Comparison of ENCODE assay signal across 8 cellular contexts in the genomic region with DNA sequence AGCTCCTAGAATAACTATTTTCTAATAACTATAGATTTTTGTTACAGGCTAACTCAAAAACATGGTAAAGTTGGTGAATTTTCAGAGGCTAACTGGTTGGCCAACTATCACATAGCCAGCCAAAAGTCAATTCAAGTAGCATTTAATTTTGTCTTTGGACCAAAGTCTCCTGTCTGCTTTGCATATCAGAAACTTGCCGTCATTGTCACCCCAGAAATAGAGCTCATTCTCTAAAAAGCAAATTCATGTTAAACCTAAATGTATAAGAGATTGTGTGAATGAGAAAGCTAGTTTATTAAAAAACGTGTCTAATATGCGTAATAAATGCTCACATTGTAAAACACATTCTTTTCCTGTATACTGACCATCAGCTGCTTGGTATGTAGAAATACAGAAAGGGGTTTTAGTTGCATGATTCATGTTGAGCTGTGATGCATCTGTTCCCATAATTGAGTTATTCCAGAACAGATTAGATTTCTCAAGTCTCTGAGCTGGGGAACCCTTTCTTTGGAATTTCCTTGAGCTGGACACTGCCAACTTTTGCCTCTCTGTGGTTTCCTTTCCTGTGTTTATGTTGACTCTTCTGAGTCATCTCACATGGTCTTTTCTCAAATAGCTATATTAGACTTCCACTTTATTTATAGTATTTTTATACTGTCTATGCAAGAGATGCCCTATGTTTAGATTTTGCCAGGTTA. TPM values are rescaled to one million over a fixed set of nuclear protein-coding genes. Genes with fewer than 3 reads are reported as not detected.
DNase-seq lines count a peak whose midpoint lies in the region; ATAC-seq and TF ChIP-seq lines count a peak whose summit lies in the region.

No MANE protein-coding gene starts in this region.

- peak; percentile 98 for DNase-seq in AG10803 (ENCODE audit: low read depth)
- peak in 1 of 2 donors; percentile 62 for DNase-seq in ascending aorta (ENCODE audit: low spot score in 2 of 2)
- DNase-seq in left lung: no peak
- no peak for DNase-seq in natural killer cell treated with Interleukin-12 subunit alpha and Interleukin-12 subunit beta and Interleukin-15 and Interleukin-18, amount 100 ng/mL, for 72 hours (ENCODE audit: low spot score)
- DNase-seq in NCI-H2196 treated with DMSO at 0.1 percent for 48 hours (lab: John Stamatoyannopoulos, UW; ENCODE audit: unreplicated experiment): no peak
- no peak for DNase-seq in stimulated activated naive B cell treated with anti-CD40 and anti-IgM and Interleukin-4, amounts not matched to agents 10 μg/mL and 1 μg/mL and 100 μg/mL, for 72 hours

- H3K27me3 ChIP-seq in ascending aorta (no peaks in the 10 kb centered on the region), left lung (no peaks in the 10 kb centered on the region)

- no peaks in the 10 kb centered on the region for H3K9me3 Mint-ChIP-seq in natural killer cell treated with Interleukin-12 subunit alpha and Interleukin-12 subunit beta and Interleukin-15 and Interleukin-18, amount 100 ng/mL, for 72 hours
- H3K9me3 Mint-ChIP-seq in stimulated activated naive B cell treated with anti-CD40 and anti-IgM and Interleukin-4, amounts not matched to agents 10 μg/mL and 1 μg/mL and 100 μg/mL, for 72 hours: peaks cover 0 to 9% of the 10 kb centered on the region in 2 donors

- H3K36me3 ChIP-seq in ascending aorta (no peaks in the 10 kb centered on the region), left lung (no peaks in the 10 kb centered on the region)

- no peaks in the 10 kb centered on the region for H3K9me3 ChIP-seq in ascending aorta
- no peaks in the 10 kb centered on the region for H3K9me3 ChIP-seq in left lung

- no peaks in the 10 kb centered on the region for H3K27me3 Mint-ChIP-seq in natural killer cell treated with Interleukin-12 subunit alpha and Interleukin-12 subunit beta and Interleukin-15 and Interleukin-18, amount 100 ng/mL, for 72 hours
- H3K27me3 Mint-ChIP-seq in stimulated activated naive B cell treated with anti-CD40 and anti-IgM and Interleukin-4, amounts not matched to agents 10 μg/mL and 1 μg/mL and 100 μg/mL, for 72 hours: no peaks in the 10 kb centered on the region

- TF ChIP-seq CTCF in AG10803 (conservative IDR thresholded peaks at IDR 0.05; ENCODE audit: low read length) (no peak), ascending aorta (IDR thresholded peaks at IDR 0.05) (no peak), left lung (IDR thresholded peaks at IDR 0.05) (no peak)

- peaks cover 8% of the 10 kb centered on the region for H3K36me3 Mint-ChIP-seq in natural killer cell treated with Interleukin-12 subunit alpha and Interleukin-12 subunit beta and Interleukin-15 and Interleukin-18, amount 100 ng/mL, for 72 hours
- peaks cover 20 to 21% of the 10 kb centered on the region in 2 donors for H3K36me3 Mint-ChIP-seq in stimulated activated naive B cell treated with anti-CD40 and anti-IgM and Interleukin-4, amounts not matched to agents 10 μg/mL and 1 μg/mL and 100 μg/mL, for 72 hours

- peaks cover 17 to 27% of the 10 kb centered on the region in 2 donors for H3K4me1 Mint-ChIP-seq in natural killer cell treated with Interleukin-12 subunit alpha and Interleukin-12 subunit beta and Interleukin-15 and Interleukin-18, amount 100 ng/mL, for 72 hours (ENCODE audit: low read depth in 2 of 2)
- peaks cover 16 to 25% of the 10 kb centered on the region in 2 donors for H3K4me1 Mint-ChIP-seq in stimulated activated naive B cell treated with anti-CD40 and anti-IgM and Interleukin-4, amounts not matched to agents 10 μg/mL and 1 μg/mL and 100 μg/mL, for 72 hours

- no peak overlapping the region for H3K27ac Mint-ChIP-seq in natural killer cell treated with Interleukin-12 subunit alpha and Interleukin-12 subunit beta and Interleukin-15 and Interleukin-18, amount 100 ng/mL, for 72 hours
- H3K27ac Mint-ChIP-seq in stimulated activated naive B cell treated with anti-CD40 and anti-IgM and Interleukin-4, amounts not matched to agents 10 μg/mL and 1 μg/mL and 100 μg/mL, for 72 hours: no peak overlapping the region

- intact Hi-C loops in ascending aorta (cut with DNase I) (loop anchor here (1.0 to 10.0 kb wide), 3 partner anchors 109 to 1546 kb away; partner anchors contain the start of genes CSNK1G3 and LOX), left lung (cut with DNase I) (loop anchor here in 1 of 2 donors (10.0 kb wide), 1 partner anchor 106 kb away; the partner anchor contains the start of gene LOX)

- ATAC-seq in HG02759 (IDR thresholded peaks at IDR 0.05; ENCODE audit: unreplicated experiment) (peak; percentile 55), left lung (peak; percentile 94), GM21528 (IDR thresholded peaks at IDR 0.05; ENCODE audit: low FRiP score, unreplicated experiment) (no peak)
- no peak for ATAC-seq in natural killer cell treated with Interleukin-12 subunit alpha and Interleukin-12 subunit beta and Interleukin-15 and Interleukin-18, amount 100 ng/mL, for 72 hours
- no peak for ATAC-seq in stimulated activated naive B cell treated with anti-CD40 and anti-IgM and Interleukin-4, amounts not matched to agents 10 μg/mL and 1 μg/mL and 100 μg/mL, for 72 hours (replicated peaks)

- H3K27ac ChIP-seq in ascending aorta (peak overlapping the region; percentile 49), left lung (peak overlapping the region; percentile 72 to 75)

- H3K4me3 Mint-ChIP-seq in natural killer cell treated with Interleukin-12 subunit alpha and Interleukin-12 subunit beta and Interleukin-15 and Interleukin-18, amount 100 ng/mL, for 72 hours: no peak overlapping the region
- H3K4me3 Mint-ChIP-seq in stimulated activated naive B cell treated with anti-CD40 and anti-IgM and Interleukin-4, amounts not matched to agents 10 μg/mL and 1 μg/mL and 100 μg/mL, for 72 hours: no peak overlapping the region

- no peak overlapping the region for H3K4me3 ChIP-seq in AG10803 (ENCODE audit: low read length)
- H3K4me3 ChIP-seq in ascending aorta: no peak overlapping the region
- no peak overlapping the region for H3K4me3 ChIP-seq in left lung

- H3K4me1 ChIP-seq in ascending aorta (peaks cover 0 to 16% of the 10 kb centered on the region in 2 donors), left lung (peaks cover 16 to 45% of the 10 kb centered on the region in 2 donors)

RNA-seq across cellular contexts. Expression of gene SRFBP1, which starts 7.3 kb away (rescaled TPM):
- 2.6 TPM for total RNA-seq in ascending aorta
- total RNA-seq in left lung: 10 to 100 TPM; 11.1 to 13.8 TPM
- total RNA-seq in natural killer cell treated with Interleukin-12 subunit alpha and Interleukin-12 subunit beta and Interleukin-15 and Interleukin-18, amount 100 ng/mL, for 72 hours: 10 to 100 TPM; 15.1 to 15.5 TPM

Comparison
In these comparisons a context has a peak if more than half of its experiments do, and no peak if none do; other contexts are left out.
1. ATAC-seq: peak in HG02759 (single experiment) and left lung (single experiment); none in natural killer cell treated with Interleukin-12 subunit alpha and Interleukin-12 subunit beta and Interleukin-15 and Interleukin-18, amount 100 ng/mL, for 72 hours (0 of 2), GM21528 (single experiment) and stimulated activated naive B cell treated with anti-CD40 and anti-IgM and Interleukin-4, amounts not matched to agents 10 μg/mL and 1 μg/mL and 100 μg/mL, for 72 hours (0 of 2).